Comparison of ENCODE assay signal across 9 cellular contexts in the genomic region with DNA sequence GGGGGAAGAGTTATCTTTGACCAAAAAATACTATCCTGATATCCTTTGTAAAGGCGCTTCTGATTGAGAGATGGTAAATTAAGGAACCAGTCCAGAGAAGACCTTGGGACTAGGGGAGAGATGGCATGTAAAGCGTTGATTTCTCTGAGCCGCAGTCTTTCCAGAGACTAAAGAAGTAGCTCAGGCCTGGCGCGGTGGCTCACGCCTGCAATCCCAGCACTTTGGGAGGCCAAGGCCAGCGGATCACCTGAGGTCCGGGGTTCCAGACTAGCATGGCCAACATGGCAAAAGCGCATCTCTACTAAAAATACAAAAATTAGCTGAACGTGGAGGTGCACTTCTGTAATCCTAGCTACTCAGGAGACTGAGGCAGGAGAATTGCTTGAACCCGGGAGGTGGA. TPM values are rescaled to one million over a fixed set of nuclear protein-coding genes. Genes with fewer than 3 reads are reported as not detected.
DNase-seq lines count a peak whose midpoint lies in the region; ATAC-seq and TF ChIP-seq lines count a peak whose summit lies in the region.
"Had no signal": no experiment of that assay in that cellular context is flagged by ENCODE, and none has a peak within 500 bp of the region (broad histone marks: within the 10 kb centered on the region; RNA-seq: fewer than 3 reads in every experiment).

No MANE protein-coding gene starts in this region.

- no peak for TF ChIP-seq CTCF in suprapubic skin (IDR thresholded peaks at IDR 0.05)

- H3K4me1 ChIP-seq in suprapubic skin, result peaks cover 48% of the 10 kb centered on the region

- intact Hi-C loops in activated CD4-positive, alpha-beta T cell treated with anti-CD3 and anti-CD28 coated beads, Interleukin-2, amount 10 ng/mL, durations not matched to agents 24 days and 14 days (cut with micrococcal nuclease), result loop anchor here (10.0 kb wide), 1 partner anchor 603 kb away; a partner anchor contains a TSS

- no peak for ATAC-seq in HG03175 (IDR thresholded peaks at IDR 0.05; ENCODE audit: unreplicated experiment)

- no peaks in the 10 kb centered on the region for H3K27me3 ChIP-seq in suprapubic skin

- H3K4me1 Mint-ChIP-seq in activated CD4-positive, alpha-beta T cell treated with anti-CD3 and anti-CD28 coated beads, Interleukin-2, amount 10 ng/mL, durations not matched to agents 24 days and 14 days, result peaks cover 29% of the 10 kb centered on the region
- peaks cover 47% of the 10 kb centered on the region for H3K4me1 Mint-ChIP-seq in activated naive CD8-positive, alpha-beta T cell (ENCODE audit: low read depth)

- no peaks in the 10 kb centered on the region for H3K9me3 Mint-ChIP-seq in activated CD4-positive, alpha-beta T cell treated with anti-CD3 and anti-CD28 coated beads, Interleukin-2, amount 10 ng/mL, durations not matched to agents 24 days and 14 days
- H3K9me3 Mint-ChIP-seq in activated naive CD8-positive, alpha-beta T cell (ENCODE audit: low read depth), result no peaks in the 10 kb centered on the region

- H3K36me3 ChIP-seq in suprapubic skin, result no peaks in the 10 kb centered on the region

- peaks cover 17% of the 10 kb centered on the region for H3K36me3 Mint-ChIP-seq in activated CD4-positive, alpha-beta T cell treated with anti-CD3 and anti-CD28 coated beads, Interleukin-2, amount 10 ng/mL, durations not matched to agents 24 days and 14 days (ENCODE audit: low read depth)
- H3K36me3 Mint-ChIP-seq in activated naive CD8-positive, alpha-beta T cell, result no peaks in the 10 kb centered on the region

- no peak for TF ChIP-seq EP300 in suprapubic skin (IDR thresholded peaks at IDR 0.05)

- H3K9me3 ChIP-seq in iPS-18c (ENCODE audit: control insufficient read depth, insufficient read depth, low read length), result no peaks in the 10 kb centered on the region
- no peaks in the 10 kb centered on the region for H3K9me3 ChIP-seq in suprapubic skin

- peak overlapping the region; percentile 93 for H3K4me3 Mint-ChIP-seq in activated CD4-positive, alpha-beta T cell treated with anti-CD3 and anti-CD28 coated beads, Interleukin-2, amount 10 ng/mL, durations not matched to agents 24 days and 14 days
- H3K4me3 Mint-ChIP-seq in activated naive CD8-positive, alpha-beta T cell, result peak overlapping the region; percentile 95

- peak overlapping the region; percentile 96; the same call in 1 of the 2 replicates for H3K4me3 ChIP-seq in iPS-18c (ENCODE audit: insufficient read depth, low read depth, low read length)
- peak overlapping the region; percentile 83 for H3K4me3 ChIP-seq in suprapubic skin

- 89% methylated on average over 11 of the region's 11 CpGs for WGBS in suprapubic skin

- DNase-seq in activated CD4-positive, alpha-beta T cell treated with anti-CD3 and anti-CD28 coated beads, Interleukin-2, amount 10 ng/mL, durations not matched to agents 24 days and 14 days, result no peak
- no peak for DNase-seq in activated CD4-positive, alpha-beta T cell treated with anti-CD3 and anti-CD28 coated beads, Interleukin-2, amount 50 U/mL, for 4 hours
- DNase-seq in suprapubic skin (ENCODE audit: low spot score in 2 of 2) (no peak), T-helper 9 cell (no peak)
- no peak for DNase-seq in stimulated activated CD4-positive, alpha-beta T cell treated with anti-CD3 and anti-CD28 coated beads, Interleukin-4, amount 100 ng/mL, for 24 hours
- DNase-seq: NCI-H526 treated with DMSO at 0.1 percent for 48 hours had no signal

- H3K27ac ChIP-seq in suprapubic skin, result peak overlapping the region; percentile 95

- H3K27ac Mint-ChIP-seq in activated CD4-positive, alpha-beta T cell treated with anti-CD3 and anti-CD28 coated beads, Interleukin-2, amount 10 ng/mL, durations not matched to agents 24 days and 14 days, result peak overlapping the region; percentile 88
- H3K27ac Mint-ChIP-seq in activated naive CD8-positive, alpha-beta T cell, result peak overlapping the region; percentile 85

- no peaks in the 10 kb centered on the region for H3K27me3 Mint-ChIP-seq in activated CD4-positive, alpha-beta T cell treated with anti-CD3 and anti-CD28 coated beads, Interleukin-2, amount 10 ng/mL, durations not matched to agents 24 days and 14 days
- no peaks in the 10 kb centered on the region for H3K27me3 Mint-ChIP-seq in activated naive CD8-positive, alpha-beta T cell

- no peak for TF ChIP-seq POLR2A in suprapubic skin (IDR thresholded peaks at IDR 0.05)

RNA-seq across cellular contexts. Expression of a gene that starts 0.6 kb away (rescaled TPM):
- total RNA-seq in activated CD4-positive, alpha-beta T cell treated with anti-CD3 and anti-CD28 coated beads, Interleukin-2, amount 10 ng/mL, durations not matched to agents 24 days and 14 days, result 37.0 and 44.5 TPM in 2 replicates
- 100 to 1,000 TPM; 140 to 311 (median 201) TPM for total RNA-seq in suprapubic skin

RNA-seq across cellular contexts. Expression of a gene that starts 1.4 kb away (rescaled TPM):
- total RNA-seq in activated CD4-positive, alpha-beta T cell treated with anti-CD3 and anti-CD28 coated beads, Interleukin-2, amount 10 ng/mL, durations not matched to agents 24 days and 14 days, result 184 and 188 TPM in 2 replicates
- 100 to 1,000 TPM; 101 to 161 (median 113) TPM for total RNA-seq in suprapubic skin

RNA-seq across cellular contexts. Expression of a gene that starts 6.0 kb away (rescaled TPM):
- 46.4 and 48.7 TPM in 2 replicates for total RNA-seq in activated CD4-positive, alpha-beta T cell treated with anti-CD3 and anti-CD28 coated beads, Interleukin-2, amount 10 ng/mL, durations not matched to agents 24 days and 14 days
- total RNA-seq in suprapubic skin, result 10 to 100 TPM; 45.7 to 92.0 (median 76.4) TPM

RNA-seq across cellular contexts. Expression of a gene that starts 24.7 kb away (rescaled TPM):
- total RNA-seq in activated CD4-positive, alpha-beta T cell treated with anti-CD3 and anti-CD28 coated beads, Interleukin-2, amount 10 ng/mL, durations not matched to agents 24 days and 14 days, result 112 and 122 TPM in 2 replicates
- 100 to 1,000 TPM in 1 of 4 donors, 10 to 100 TPM in 3; 59.5 to 110 (median 68.0) TPM for total RNA-seq in suprapubic skin

RNA-seq across cellular contexts. Expression of a gene that starts 36.6 kb away (rescaled TPM):
- 0.63 TPM in 1 of 2 replicates, not detected in the other for total RNA-seq in activated CD4-positive, alpha-beta T cell treated with anti-CD3 and anti-CD28 coated beads, Interleukin-2, amount 10 ng/mL, durations not matched to agents 24 days and 14 days
- total RNA-seq in suprapubic skin, result 1 to 10 TPM in 3 of 4 donors, not detected in 1; 4.3 to 5.6 (median 4.7) TPM
